ENCODE assay signal across 8 cellular contexts in the genomic region with DNA sequence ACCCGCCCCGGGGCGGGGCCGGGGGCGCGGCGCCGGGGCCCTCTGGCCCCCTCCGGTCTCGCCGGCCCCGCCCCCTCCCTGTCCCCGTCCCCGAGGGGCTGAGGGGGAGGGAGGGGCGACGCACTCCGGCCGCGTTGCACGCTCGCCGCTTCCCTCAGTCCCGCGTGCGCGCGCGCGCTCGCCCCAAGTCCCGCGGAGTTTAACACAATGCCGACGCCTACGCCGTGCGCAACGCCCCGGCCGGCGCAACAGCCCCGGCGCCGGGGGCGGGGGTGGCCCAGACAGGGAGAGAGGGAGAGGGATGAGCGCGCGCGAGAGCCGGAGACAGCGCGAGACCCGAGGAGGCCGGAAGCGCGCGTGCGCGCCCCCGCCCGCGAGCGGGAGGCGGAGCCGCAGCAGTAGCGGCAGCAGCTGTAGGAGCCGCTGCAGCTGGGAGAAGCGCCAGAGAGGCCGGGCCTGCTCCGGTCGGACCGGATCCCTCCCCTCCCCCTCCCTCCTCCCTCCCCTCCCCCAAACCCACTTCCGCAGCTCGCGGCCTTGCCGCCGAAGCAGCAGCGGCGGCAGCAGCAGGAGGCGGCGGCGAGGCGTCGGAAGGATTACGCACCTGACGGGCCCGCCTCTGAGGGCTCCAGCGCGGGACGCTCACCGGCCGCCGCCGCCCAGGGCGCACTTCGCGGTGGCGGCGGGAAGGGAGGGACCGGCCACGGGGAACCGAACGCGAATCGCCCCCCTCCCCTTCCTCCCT. TPM values are rescaled to one million over a fixed set of nuclear protein-coding genes. Genes with fewer than 3 reads are reported as not detected.
DNase-seq lines count a peak whose midpoint lies in the region; ATAC-seq, FAIRE-seq and TF ChIP-seq lines count a peak whose summit lies in the region.

No MANE protein-coding gene starts in this region.

- H3F3A ChIP-seq in smooth muscle cell (ENCODE audit: low read depth): peaks cover 33% of the 10 kb centered on the region

- H2AFZ ChIP-seq in smooth muscle cell (ENCODE audit: low read depth): no peak overlapping the region

- 0% methylated on average over 44 of the region's 105 CpGs for WGBS in smooth muscle cell (ENCODE audit: low lambda C conversion rate)

- peak overlapping the region; percentile 97 for H3K4me2 ChIP-seq in smooth muscle cell

- H3K9me3 ChIP-seq in smooth muscle cell (replicated peaks; ENCODE audit: low read depth): no peaks in the 10 kb centered on the region

- peak overlapping the region; percentile 98 for H3K27ac ChIP-seq in smooth muscle cell (ENCODE audit: low read depth)

- TF ChIP-seq CTCF in WI38 (IDR thresholded peaks at IDR 0.05; ENCODE audit: low read depth, low read length) (no peak), bronchial epithelial cell (IDR thresholded peaks at IDR 0.05; ENCODE audit: insufficient read depth, low read length, severe bottlenecking) (no peak), smooth muscle cell (IDR thresholded peaks at IDR 0.05; ENCODE audit: borderline replicate concordance, insufficient read depth, poor library complexity, severe bottlenecking) (no peak)

- H3K4me3 ChIP-seq in WI38 (ENCODE audit: low read depth, low read length) (peak overlapping the region; percentile 88), bronchial epithelial cell (ENCODE audit: low read depth, low read length) (peak overlapping the region; percentile 91), smooth muscle cell (peak overlapping the region; percentile 95)

- DNase-seq in ACHN (peak; percentile 97), NCI-H2196 treated with DMSO at 0.1 percent for 48 hours (lab: John Stamatoyannopoulos, UW; ENCODE audit: unreplicated experiment) (peak; percentile 93), bronchial epithelial cell (ENCODE audit: low read depth) (peak; percentile 91), iPS-NIHi7 (ENCODE audit: extremely low spot score) (peak; percentile 94), smooth muscle cell (lab: John Stamatoyannopoulos, UW; ENCODE audit: unreplicated experiment) (peak; percentile 91)

- no peak for FAIRE-seq in bronchial epithelial cell (lab: Jason Lieb, UNC)

- H3K27me3 ChIP-seq in bronchial epithelial cell (ENCODE audit: control insufficient read depth, insufficient read depth, low read length) (no peaks in the 10 kb centered on the region), smooth muscle cell (ENCODE audit: low read depth) (no peaks in the 10 kb centered on the region)

- peak overlapping the region; percentile 98 for H3K9ac ChIP-seq in smooth muscle cell (ENCODE audit: low read depth)

- H3K36me3 ChIP-seq in bronchial epithelial cell (ENCODE audit: control insufficient read depth, insufficient read depth, low read length): peaks cover 1% of the 10 kb centered on the region
- no peaks in the 10 kb centered on the region for H3K36me3 ChIP-seq in smooth muscle cell (ENCODE audit: low read depth)

- in situ Hi-C loops in ACHN (cut with HindIII; ENCODE audit: low pct_ligation_motif_present, low pct_unique_long_range_greater_than_20kb, low sequenced_read_pairs): no loop called here

- peak; percentile 88 for ATAC-seq in GM18907 (IDR thresholded peaks at IDR 0.05; ENCODE audit: unreplicated experiment)
- peak; percentile 78 for ATAC-seq in HG03139 (IDR thresholded peaks at IDR 0.05; ENCODE audit: unreplicated experiment)

- peaks cover 38% of the 10 kb centered on the region for H4K20me1 ChIP-seq in smooth muscle cell (ENCODE audit: low read depth)

- peaks cover 27% of the 10 kb centered on the region for H3K4me1 ChIP-seq in smooth muscle cell (ENCODE audit: low read depth)

- H3K79me2 ChIP-seq in smooth muscle cell (ENCODE audit: low read depth): peaks cover 72% of the 10 kb centered on the region

RNA-seq across cellular contexts. Expression of a gene that starts 0.9 kb away (rescaled TPM):
- total RNA-seq in bronchial epithelial cell (5.4 and 9.2 TPM in 2 replicates), smooth muscle cell (10.7 and 15.1 TPM in 2 replicates)
- 4.1 and 7.1 TPM in 2 replicates for polyA plus RNA-seq in smooth muscle cell

Comparison
In these comparisons a context has a peak if more than half of its experiments do, and no peak if none do; other contexts are left out.
1. Peak in every context shown above with its lines: DNase-seq, ATAC-seq, H3K4me3 ChIP-seq and H3K27ac ChIP-seq.